ENCODE assay signal across 8 cellular contexts in the genomic region with DNA sequence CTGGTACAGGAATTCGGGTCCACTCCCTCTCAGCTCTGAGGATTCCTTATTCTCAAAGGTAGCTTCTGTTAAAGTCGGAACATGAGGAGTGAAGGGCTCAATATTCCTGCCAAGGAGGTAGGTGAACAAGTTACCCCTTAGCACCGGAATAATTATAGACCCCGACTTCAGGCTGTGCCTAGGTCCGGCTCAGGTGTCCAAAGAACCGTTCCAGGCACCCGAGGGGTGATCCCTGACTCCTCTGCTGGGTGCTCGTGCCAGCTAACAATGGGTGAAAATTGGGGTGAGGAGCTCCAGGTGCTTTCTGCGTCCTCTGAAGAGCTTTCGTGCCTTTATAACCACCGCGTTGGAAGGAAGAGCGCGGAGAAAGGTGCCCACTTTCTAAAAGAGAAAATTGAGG. TPM values are rescaled to one million over a fixed set of nuclear protein-coding genes. Genes with fewer than 3 reads are reported as not detected.
A peak's percentile ranks its signal among the peaks of the same experiment; 100 is the strongest.
DNase-seq lines count a peak whose midpoint lies in the region; TF ChIP-seq lines count a peak whose summit lies in the region.

No MANE protein-coding gene starts in this region.

- peak overlapping the region; percentile 67 to 86 (median 78) for H3K4me3 ChIP-seq in BLaER1 treated with 17β-estradiol and CSF1 and Interleukin-3, amounts not matched to agents 10 nM and 100 nM
- H3K4me3 ChIP-seq in MG63: peak overlapping the region; percentile 73
- peak overlapping the region; percentile 52 to 98 (median 83) for H3K4me3 ChIP-seq in dorsolateral prefrontal cortex
- H3K4me3 ChIP-seq in neural cell (ENCODE audit: low read length): peak overlapping the region; percentile 97

- H3K9me2 ChIP-seq in neural cell (ENCODE audit: insufficient read depth, low read length): no peaks in the 10 kb centered on the region

- H2AFZ ChIP-seq in neural cell (ENCODE audit: low read depth, low read length): peak overlapping the region; percentile 96

- TF ChIP-seq CTCF in dorsolateral prefrontal cortex (IDR thresholded peaks at IDR 0.05 in 54 of 56, conservative IDR thresholded peaks at IDR 0.05 in 2 of 56; ENCODE audit: low read depth in 1 of 56, partially characterized antibody in 56 of 56) (no peak), neural cell (IDR thresholded peaks at IDR 0.05; ENCODE audit: poor library complexity, severe bottlenecking) (no peak)

- peaks cover 62 to 66% (median 65%) of the 10 kb centered on the region in 10 experiments for H3K4me1 ChIP-seq in BLaER1 treated with 17β-estradiol and CSF1 and Interleukin-3, amounts not matched to agents 10 nM and 100 nM

- H3F3A ChIP-seq in neural cell (ENCODE audit: insufficient read depth, low read length, poor library complexity, severe bottlenecking): no peaks in the 10 kb centered on the region

- H3K4me2 ChIP-seq in BLaER1 treated with 17β-estradiol and CSF1 and Interleukin-3, amounts not matched to agents 10 nM and 100 nM: peak overlapping the region; percentile 85 to 98 (median 89)
- H3K4me2 ChIP-seq in neural cell (ENCODE audit: low read length): peak overlapping the region; percentile 90

- H4K20me1 ChIP-seq in BLaER1 treated with 17β-estradiol and CSF1 and Interleukin-3, amounts not matched to agents 10 nM and 100 nM: peaks cover 0 to 12% (median 0%) of the 10 kb centered on the region in 11 experiments; a peak in 3 of 22 replicates
- no peaks in the 10 kb centered on the region for H4K20me1 ChIP-seq in neural cell (ENCODE audit: insufficient read depth)

- peaks cover 24% of the 10 kb centered on the region for H3K79me2 ChIP-seq in neural cell (replicated peaks; ENCODE audit: insufficient read depth, low read length)

- intact Hi-C loops in dorsolateral prefrontal cortex (cut with DNase I): loop anchor here (1.0 to 10.0 kb wide), 3 partner anchors 28 to 196 kb away; partner anchors contain the start of genes DDB1 (in 2 of the 2), TKFC (in 2 of the 2) and VPS37C (in 1 of the 2)

- peak overlapping the region; percentile 88 to 99 (median 94) for H3K9ac ChIP-seq in BLaER1 treated with 17β-estradiol and CSF1 and Interleukin-3, amounts not matched to agents 10 nM and 100 nM
- peak overlapping the region; percentile 100 for H3K9ac ChIP-seq in neural cell (ENCODE audit: low read length)

- no peak for TF ChIP-seq RAD21 in neural cell (conservative IDR thresholded peaks at IDR 0.05)

- no peaks in the 10 kb centered on the region for H3K9me3 ChIP-seq in BLaER1 treated with 17β-estradiol and CSF1 and Interleukin-3, amounts not matched to agents 10 nM and 100 nM (replicated peaks in 1 of 11)
- H3K9me3 ChIP-seq in MG63 (no peaks in the 10 kb centered on the region), neural cell (ENCODE audit: low read length) (no peaks in the 10 kb centered on the region)

- peak overlapping the region; percentile 88 to 99 (median 96) for H3K27ac ChIP-seq in BLaER1 treated with 17β-estradiol and CSF1 and Interleukin-3, amounts not matched to agents 10 nM and 100 nM
- H3K27ac ChIP-seq in dorsolateral prefrontal cortex (peak overlapping the region; percentile 95 to 100 (median 100)), neural cell (ENCODE audit: low read length) (peak overlapping the region; percentile 100)

- no peak for TF ChIP-seq EP300 in neural cell (conservative IDR thresholded peaks at IDR 0.05; ENCODE audit: poor library complexity, severe bottlenecking)

- DNase-seq in MG63 (no peak), dorsolateral prefrontal cortex (no peak), NCI-H345 treated with DMSO at 0.1 percent for 48 hours (lab: John Stamatoyannopoulos, UW; ENCODE audit: unreplicated experiment) (no peak), AG20443 (ENCODE audit: low spot score) (no peak), activated gamma-delta T cell treated with Interleukin-2 at 50 U/mL for 16 hours (no peak), NCI-H1417 (lab: John Stamatoyannopoulos, UW) (no peak)

- H3K36me3 ChIP-seq in BLaER1 treated with 17β-estradiol and CSF1 and Interleukin-3, amounts not matched to agents 10 nM and 100 nM: peaks cover 25 to 31% (median 29%) of the 10 kb centered on the region in 11 experiments
- peaks cover 34% of the 10 kb centered on the region for H3K36me3 ChIP-seq in MG63
- H3K36me3 ChIP-seq in neural cell (ENCODE audit: insufficient read depth, low read length): no peaks in the 10 kb centered on the region

- no peaks in the 10 kb centered on the region for H3K27me3 ChIP-seq in BLaER1 treated with 17β-estradiol and CSF1 and Interleukin-3, amounts not matched to agents 10 nM and 100 nM
- no peaks in the 10 kb centered on the region for H3K27me3 ChIP-seq in MG63
- H3K27me3 ChIP-seq in dorsolateral prefrontal cortex: no peaks in the 10 kb centered on the region
- H3K27me3 ChIP-seq in neural cell (ENCODE audit: insufficient read depth, low read depth, low read length): no peaks in the 10 kb centered on the region

TF ChIP-seq in neural cell, 6 proteins besides CTCF, POLR2A, EP300 and RAD21:
- TF ChIP-seq MXI1 (conservative IDR thresholded peaks at IDR 0.05; ENCODE audit: poor library complexity, severe bottlenecking): no peak
- no peak for TF ChIP-seq POLR2AphosphoS5 (IDR thresholded peaks at IDR 0.05)

RNA-seq across cellular contexts. Expression of gene CYB561A3, which starts 0.4 kb away (rescaled TPM):
- total RNA-seq in MG63 (2014; rRNA removed; shearing (Covaris generic); ENCODE audit: low replicate concordance): 50.5 and 60.2 TPM in 2 replicates
- 10 to 100 TPM in 119 of 120 experiments, 1 to 10 TPM in 1; 7.2 to 29.3 (median 19.0) TPM for total RNA-seq in dorsolateral prefrontal cortex
- polyA plus RNA-seq in neural cell: 36.3 and 44.6 TPM in 2 replicates
- polyA minus RNA-seq in neural cell: 22.5 and 27.3 TPM in 2 replicates

RNA-seq across cellular contexts. Expression of gene TMEM138, which starts 0.9 kb away (rescaled TPM):
- 15.0 and 70.0 TPM in 2 replicates for total RNA-seq in MG63 (2014; rRNA removed; shearing (Covaris generic); ENCODE audit: low replicate concordance)
- 10 to 100 TPM; 18.4 to 51.8 (median 31.7) TPM for total RNA-seq in dorsolateral prefrontal cortex
- 19.6 and 38.9 TPM in 2 replicates for polyA plus RNA-seq in neural cell
- polyA minus RNA-seq in neural cell: 40.3 and 53.3 TPM in 2 replicates

RNA-seq across cellular contexts. Expression of gene TKFC, which starts 28.2 kb away (rescaled TPM):
- total RNA-seq in MG63 (2014; rRNA removed; shearing (Covaris generic); ENCODE audit: low replicate concordance): 12.9 and 36.0 TPM in 2 replicates
- 10 to 100 TPM; 14.9 to 63.7 (median 32.2) TPM for total RNA-seq in dorsolateral prefrontal cortex
- 18.1 and 46.0 TPM in 2 replicates for polyA plus RNA-seq in neural cell
- 20.2 and 20.8 TPM in 2 replicates for polyA minus RNA-seq in neural cell

RNA-seq across cellular contexts. Expression of gene DDB1, which starts 28.3 kb away (rescaled TPM):
- total RNA-seq in MG63 (2014; rRNA removed; shearing (Covaris generic); ENCODE audit: low replicate concordance): 170 and 250 TPM in 2 replicates
- 100 to 1,000 TPM; 141 to 239 (median 198) TPM for total RNA-seq in dorsolateral prefrontal cortex
- polyA plus RNA-seq in neural cell: 197 and 203 TPM in 2 replicates
- 241 and 286 TPM in 2 replicates for polyA minus RNA-seq in neural cell

RNA-seq across cellular contexts. Expression of gene TMEM216, which starts 31.1 kb away (rescaled TPM):
- 7.5 and 12.3 TPM in 2 replicates for total RNA-seq in MG63 (2014; rRNA removed; shearing (Covaris generic); ENCODE audit: low replicate concordance)
- 10 to 100 TPM in 68 of 120 experiments, 1 to 10 TPM in 52; 4.7 to 22.4 (median 10.3) TPM for total RNA-seq in dorsolateral prefrontal cortex
- polyA plus RNA-seq in neural cell: 22.0 and 22.4 TPM in 2 replicates
- polyA minus RNA-seq in neural cell: 10.7 and 10.9 TPM in 2 replicates
